8 cellular contexts compared by ENCODE assay signal in genomic region chr7:129218514-129219036, GRCh38. TPM values are rescaled to one million over a fixed set of nuclear protein-coding genes. Genes with fewer than 3 reads are reported as not detected.
DNase-seq lines count a peak whose midpoint lies in the region; ATAC-seq and TF ChIP-seq lines count a peak whose summit lies in the region.

No MANE protein-coding gene starts in this region.

- H3K9me3 Mint-ChIP-seq in HFFc6: no peaks in the 10 kb centered on the region

- H3K36me3 Mint-ChIP-seq in HFFc6 (ENCODE audit: low read depth): no peaks in the 10 kb centered on the region

- ATAC-seq in body of pancreas: peak; percentile 89
- ATAC-seq in HG03520 (IDR thresholded peaks at IDR 0.05; ENCODE audit: unreplicated experiment): no peak

- TF ChIP-seq CTCF in HFFc6 (IDR thresholded peaks at IDR 0.05) (peak; percentile 98), body of pancreas (IDR thresholded peaks at IDR 0.05) (peak; percentile 77 to 95 (median 91)), spleen (IDR thresholded peaks at IDR 0.05 in 8 of 11, conservative IDR thresholded peaks at IDR 0.05 in 3 of 11) (peak; percentile 72 to 91 (median 85))

- DNase-seq in CMK (ENCODE audit: low read depth) (peak; percentile 40), HFFc6 (peak; percentile 71), NCI-H2171 (lab: John Stamatoyannopoulos, UW) (peak; percentile 68), UCSD-AML1 (lab: John Stamatoyannopoulos, UW; ENCODE audit: unreplicated experiment) (peak; percentile 47), body of pancreas (peak; percentile 87 to 92 (median 90)), iPS-NIHi11 (ENCODE audit: low spot score) (peak; percentile 82), spleen (peak; percentile 89)

- 10 to 11% methylated on average over 9 of the region's 9 CpGs for WGBS in body of pancreas, 2 donors
- WGBS in spleen, 5 donors: 11 to 16% (median 13%) methylated on average over 9 of the region's 9 CpGs

- no peak overlapping the region for H3K4me3 Mint-ChIP-seq in HFFc6

- intact Hi-C loops in body of pancreas (cut with DNase I) (loop anchor here (5.0 to 10.0 kb wide), 2 partner anchors 79 to 246 kb away; no protein-coding TSS in a partner anchor), spleen (cut with DNase I; ENCODE audit: low total_unique reads) (loop anchor here (2.0 kb wide), 1 partner anchor 80 kb away; no protein-coding TSS in a partner anchor)

- no peaks in the 10 kb centered on the region for H3K9me3 ChIP-seq in body of pancreas
- H3K9me3 ChIP-seq in spleen: no peaks in the 10 kb centered on the region

- H3K36me3 ChIP-seq in body of pancreas (replicated peaks in 1 of 2; ENCODE audit: insufficient read depth in 1 of 2, low read depth in 2 of 2) (no peaks in the 10 kb centered on the region), spleen (no peaks in the 10 kb centered on the region)

- H3K4me1 ChIP-seq in body of pancreas (peaks cover under 1% of the 10 kb centered on the region), spleen (peaks cover 0 to 29% (median 18%) of the 10 kb centered on the region in 6 donors)

- H3K27me3 ChIP-seq in body of pancreas (no peaks in the 10 kb centered on the region), spleen (replicated peaks in 1 of 7) (peaks cover 0 to 12% (median 0%) of the 10 kb centered on the region in 7 donors)

- peaks cover 14% of the 10 kb centered on the region for H3K4me1 Mint-ChIP-seq in HFFc6 (ENCODE audit: low read depth)

- H3K4me3 ChIP-seq in body of pancreas (no peak overlapping the region), spleen (no peak overlapping the region)

- H3K27ac ChIP-seq in body of pancreas (no peak overlapping the region), spleen (no peak overlapping the region)

- TF ChIP-seq POLR2A in body of pancreas (IDR thresholded peaks at IDR 0.05): no peak
- no peak for TF ChIP-seq POLR2A in spleen (IDR thresholded peaks at IDR 0.05)

- H3K27me3 Mint-ChIP-seq in HFFc6 (ENCODE audit: insufficient read depth): peaks cover 4% of the 10 kb centered on the region

- H3K27ac Mint-ChIP-seq in HFFc6: no peak overlapping the region

RNA-seq across cellular contexts. Expression of gene AHCYL2, which starts 6.3 kb away (rescaled TPM):
- total RNA-seq in HFFc6 (2021; fragmentation: NEBNext Ultra II Directional; extraction: Animal tissue kit (Norgen Biotek cat#: 25700)): 10 to 100 TPM in 1 of 6 experiments, 1 to 10 TPM in 5; 6.8 to 12.4 (median 8.8) TPM
- total RNA-seq in body of pancreas (10 to 100 TPM in 1 of 2 donors, 1 to 10 TPM in 1; 9.3 to 51.4 TPM), spleen (10 to 100 TPM; 14.1 to 20.1 (median 18.3) TPM)
- 1 to 10 TPM; 3.1 to 3.3 (median 3.3) TPM for polyA plus RNA-seq in spleen

RNA-seq across cellular contexts. Expression of gene SMO, which starts 30.1 kb away (rescaled TPM):
- total RNA-seq in HFFc6 (2021; fragmentation: NEBNext Ultra II Directional; extraction: Animal tissue kit (Norgen Biotek cat#: 25700)): under 1 TPM; 0.09 to 0.57 (median 0.17) TPM
- total RNA-seq in body of pancreas (10 to 100 TPM in 1 of 2 donors, 1 to 10 TPM in 1; 6.5 to 12.2 TPM), spleen (1 to 10 TPM; 2.6 to 4.7 (median 3.0) TPM)
- polyA plus RNA-seq in spleen: 1 to 10 TPM; 1.4 to 2.1 (median 1.6) TPM
